ENCODE assay signal across 21 cellular contexts in genomic region chr4:185518069-185518468, GRCh38. TPM values are rescaled to one million over a fixed set of nuclear protein-coding genes. Genes with fewer than 3 reads are reported as not detected.
"Had no signal": no experiment of that assay in that cellular context is flagged by ENCODE, and none has a peak within 500 bp of the region (broad histone marks: within the 10 kb centered on the region; RNA-seq: fewer than 3 reads in every experiment).

No MANE protein-coding gene starts in this region.

- H3K9me3 ChIP-seq: prostate gland, stomach, thoracic aorta, transverse colon had no signal

- H3K27me3 ChIP-seq: dorsolateral prefrontal cortex, stomach had no signal

- H3K4me3 ChIP-seq: dorsolateral prefrontal cortex, prostate gland, skin epidermis, stomach, thoracic aorta, transverse colon had no signal

- DNase-seq: cortex of kidney; dorsolateral prefrontal cortex; effector CD8-positive, alpha-beta T cell; immature natural killer cell; kidney; left cardiac atrium; mammary epithelial cell; naive thymus-derived CD4-positive, alpha-beta T cell; nephron progenitor cell; retina; stimulated activated naive CD4-positive, alpha-beta T cell; stomach; substantia nigra; transverse colon had no signal

- H3K9ac ChIP-seq: parathyroid adenoma had no signal

- H2AFZ ChIP-seq: parathyroid adenoma had no signal

- H3K79me2 ChIP-seq: parathyroid adenoma had no signal

- ATAC-seq: esophagus mucosa; left cardiac atrium; naive thymus-derived CD4-positive, alpha-beta T cell; sciatic nerve had no signal

- H3K27ac ChIP-seq: dorsolateral prefrontal cortex, parathyroid adenoma, prostate gland, skin epidermis, stomach, transverse colon had no signal

- H3K4me1 ChIP-seq: parathyroid adenoma had no signal

- H3K36me3 ChIP-seq: prostate gland, transverse colon had no signal

RNA-seq across cellular contexts. Expression of gene PDLIM3, which starts 17.2 kb away (rescaled TPM):
- total RNA-seq: naive thymus-derived CD4-positive, alpha-beta T cell had no signal
- polyA plus RNA-seq: immature natural killer cell; naive thymus-derived CD4-positive, alpha-beta T cell had no signal

RNA-seq across cellular contexts. Expression of gene CCDC110, which starts 46.5 kb away (rescaled TPM):
- total RNA-seq: mononuclear cell had no signal
- polyA plus RNA-seq: immature natural killer cell had no signal
